Comparison of ENCODE assay signal across 2 cellular contexts in the genomic region with DNA sequence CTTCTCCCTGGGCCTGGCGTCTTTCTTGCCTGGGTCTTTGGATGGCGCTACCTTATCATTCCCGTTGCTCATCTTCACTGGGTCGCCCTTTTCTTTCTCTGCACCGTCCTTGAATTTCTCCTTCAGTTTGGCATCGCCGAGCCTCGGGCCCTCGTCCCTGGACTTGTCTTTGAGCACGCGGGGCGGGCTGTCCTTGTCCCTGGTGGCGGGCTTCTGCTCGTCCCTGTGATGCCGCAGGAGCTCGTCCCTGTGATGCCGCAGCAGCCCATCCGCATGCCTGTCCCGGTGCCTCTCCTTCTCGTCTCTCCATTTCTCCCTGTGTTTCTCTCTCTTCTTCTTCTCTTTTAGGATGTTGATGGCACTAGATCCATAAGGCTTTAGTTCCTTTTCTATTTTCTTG.
TF ChIP-seq lines count a peak whose summit lies in the region.

No MANE protein-coding gene starts in this region.

TF ChIP-seq in HepG2, 621 proteins besides CTCF, POLR2A, EP300 and RAD21:
- TF ChIP-seq GLMP (CRISPR knock-in tag; IDR thresholded peaks at IDR 0.05; ENCODE audit: borderline replicate concordance), result no peak
- TF ChIP-seq ZNF768 (CRISPR knock-in tag; IDR thresholded peaks at IDR 0.05), result 0 out of 2 replicates have a peak, but pooled peaks have one; percentile 11
- TF ChIP-seq RBM22 (optimal IDR thresholded peaks at IDR 0.05; ENCODE audit: low read length), result peak; percentile 77
TF ChIP-seq in HepG2: peak in this region for 2.

TF ChIP-seq in K562, 482 proteins besides CTCF, POLR2A, EP300 and RAD21:
- TF ChIP-seq CTCFL (IDR thresholded peaks at IDR 0.05; ENCODE audit: borderline replicate concordance, insufficient read depth, low read depth, low read length, poor library complexity, severe bottlenecking) (no peak), LEF1 (IDR thresholded peaks at IDR 0.05) (no peak), NR1H2 (CRISPR knock-in tag; IDR thresholded peaks at IDR 0.05) (no peak), ZBTB7A (IDR thresholded peaks at IDR 0.05; ENCODE audit: borderline replicate concordance, control insufficient read depth, low read depth, low read length) (no peak), STAG1 (CRISPR knock-in tag; IDR thresholded peaks at IDR 0.05; ENCODE audit: borderline replicate concordance) (no peak), E2F1 (CRISPR knock-in tag; IDR thresholded peaks at IDR 0.05) (no peak), NFIC (IDR thresholded peaks at IDR 0.05) (no peak), POLR3A (IDR thresholded peaks at IDR 0.05; ENCODE audit: borderline replicate concordance, extremely low read depth, insufficient read depth, insufficient read length) (no peak), SOX6 (IDR thresholded peaks at IDR 0.05) (no peak), IFI16 (CRISPR knock-in tag; IDR thresholded peaks at IDR 0.05) (no peak), RBM22 (IDR thresholded peaks at IDR 0.05; ENCODE audit: low read depth, low read length, poor library complexity, severe bottlenecking) (peak; percentile 51), POLR2G (IDR thresholded peaks at IDR 0.05; ENCODE audit: low read depth, low read length) (peak; percentile 18; the same call in 1 of the 2 replicates), NR2C1 (IDR thresholded peaks at IDR 0.05) (no peak), NR2C1 (tag; IDR thresholded peaks at IDR 0.05) (no peak), SNRNP70 (optimal IDR thresholded peaks at IDR 0.05; ENCODE audit: low read depth, low read length) (no peak), KAT2B (IDR thresholded peaks at IDR 0.05; ENCODE audit: low read depth, low read length) (no peak), DACH1 (IDR thresholded peaks at IDR 0.05; ENCODE audit: partially characterized antibody) (no peak), BRD4 (IDR thresholded peaks at IDR 0.05) (no peak)
- TF ChIP-seq, protein P1, sequence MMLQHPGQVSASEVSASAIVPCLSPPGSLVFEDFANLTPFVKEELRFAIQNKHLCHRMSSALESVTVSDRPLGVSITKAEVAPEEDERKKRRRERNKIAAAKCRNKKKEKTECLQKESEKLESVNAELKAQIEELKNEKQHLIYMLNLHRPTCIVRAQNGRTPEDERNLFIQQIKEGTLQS (IDR thresholded peaks at IDR 0.05), result no peak
- TF ChIP-seq, protein P1 (CRISPR knock-in tag; conservative IDR thresholded peaks at IDR 0.05), result no peak
- TF ChIP-seq, protein P2, sequence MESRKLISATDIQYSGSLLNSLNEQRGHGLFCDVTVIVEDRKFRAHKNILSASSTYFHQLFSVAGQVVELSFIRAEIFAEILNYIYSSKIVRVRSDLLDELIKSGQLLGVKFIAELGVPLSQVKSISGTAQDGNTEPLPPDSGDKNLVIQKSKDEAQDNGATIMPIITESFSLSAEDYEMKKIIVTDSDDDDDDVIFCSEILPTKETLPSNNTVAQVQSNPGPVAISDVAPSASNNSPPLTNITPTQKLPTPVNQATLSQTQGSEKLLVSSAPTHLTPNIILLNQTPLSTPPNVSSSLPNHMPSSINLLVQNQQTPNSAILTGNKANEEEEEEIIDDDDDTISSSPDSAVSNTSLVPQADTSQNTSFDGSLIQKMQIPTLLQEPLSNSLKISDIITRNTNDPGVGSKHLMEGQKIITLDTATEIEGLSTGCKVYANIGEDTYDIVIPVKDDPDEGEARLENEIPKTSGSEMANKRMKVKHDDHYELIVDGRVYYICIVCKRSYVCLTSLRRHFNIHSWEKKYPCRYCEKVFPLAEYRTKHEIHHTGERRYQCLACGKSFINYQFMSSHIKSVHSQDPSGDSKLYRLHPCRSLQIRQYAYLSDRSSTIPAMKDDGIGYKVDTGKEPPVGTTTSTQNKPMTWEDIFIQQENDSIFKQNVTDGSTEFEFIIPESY (CRISPR knock-in tag; IDR thresholded peaks at IDR 0.05), result peak; percentile 43
- TF ChIP-seq, protein P3, sequence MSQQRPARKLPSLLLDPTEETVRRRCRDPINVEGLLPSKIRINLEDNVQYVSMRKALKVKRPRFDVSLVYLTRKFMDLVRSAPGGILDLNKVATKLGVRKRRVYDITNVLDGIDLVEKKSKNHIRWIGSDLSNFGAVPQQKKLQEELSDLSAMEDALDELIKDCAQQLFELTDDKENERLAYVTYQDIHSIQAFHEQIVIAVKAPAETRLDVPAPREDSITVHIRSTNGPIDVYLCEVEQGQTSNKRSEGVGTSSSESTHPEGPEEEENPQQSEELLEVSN (IDR thresholded peaks at IDR 0.05; ENCODE audit: borderline replicate concordance in 1 of 2, extremely low read depth in 1 of 2, insufficient read depth in 1 of 2, insufficient read length in 1 of 2, low read depth in 1 of 2, low read length in 1 of 2, poor library complexity in 1 of 2, severe bottlenecking in 1 of 2), result peak in 1 of 2 experiments; percentile 15
